In the genomic region with DNA sequence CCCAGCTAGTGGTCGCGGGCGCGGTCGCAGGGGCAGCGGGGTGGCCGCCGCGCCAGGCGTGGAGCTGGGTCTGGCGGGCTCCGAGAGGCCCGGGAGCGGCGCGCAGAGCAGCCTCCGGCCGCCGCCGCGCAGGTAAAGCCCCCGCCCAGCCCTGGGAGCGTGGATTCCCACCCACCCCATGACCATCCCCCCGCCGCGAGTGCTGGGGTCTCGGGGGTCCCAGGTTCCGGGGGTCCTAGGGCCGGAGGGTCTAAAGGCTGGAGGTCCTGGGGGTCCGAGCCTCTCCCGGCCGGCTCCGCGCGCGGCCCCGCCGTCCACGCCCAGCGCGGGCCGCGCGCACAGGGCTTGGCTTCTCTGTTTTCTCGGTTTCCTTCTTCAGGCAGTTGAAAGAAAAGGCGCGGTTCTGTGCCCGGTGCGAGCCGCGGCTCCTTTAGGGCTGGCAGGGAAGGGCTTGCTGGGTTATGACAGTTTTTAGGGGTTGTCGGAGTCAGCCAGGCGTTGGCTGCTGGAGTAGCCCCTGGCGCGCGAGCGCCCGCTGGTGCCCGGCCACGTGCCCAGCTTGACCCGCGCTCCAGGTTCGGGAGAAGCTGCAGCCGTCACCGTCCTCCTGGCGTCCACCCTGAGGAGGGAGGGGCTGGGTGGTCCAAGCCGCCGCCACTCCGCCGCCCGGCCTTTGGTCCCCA, we compare ENCODE assay signal across 8 cellular contexts. TPM values are rescaled to one million over a fixed set of nuclear protein-coding genes. Genes with fewer than 3 reads are reported as not detected.
DNase-seq lines count a peak whose midpoint lies in the region; ATAC-seq and TF ChIP-seq lines count a peak whose summit lies in the region.

No MANE protein-coding gene starts in this region.

- H3K36me3 ChIP-seq in SJSA1 (peaks cover 4% of the 10 kb centered on the region; the same call in 1 of the 2 replicates), lung (ENCODE audit: control insufficient read depth in 2 of 2, insufficient read depth in 2 of 2, low read length in 2 of 2) (peaks cover 0 to 2% of the 10 kb centered on the region in 2 donors)

- 1 to 2% methylated on average over 53 to 71 of the region's 71 CpGs for WGBS in lung, 2 donors

- peaks cover 38% of the 10 kb centered on the region for H3K4me1 Mint-ChIP-seq in dendritic cell treated with granulocyte-macrophage colony-stimulating factor and Interleukin-4, amounts not matched to agents 40 ng/mL and 50 ng/mL, for 4 days (ENCODE audit: low read depth)

- peaks cover 15% of the 10 kb centered on the region for H3K36me3 Mint-ChIP-seq in dendritic cell treated with granulocyte-macrophage colony-stimulating factor and Interleukin-4, amounts not matched to agents 40 ng/mL and 50 ng/mL, for 4 days (ENCODE audit: low read depth)

- H3K4me1 ChIP-seq in SJSA1 (replicated peaks) (peaks cover 10% of the 10 kb centered on the region), lung (ENCODE audit: control insufficient read depth in 2 of 2, insufficient read depth in 2 of 2, low read length in 2 of 2) (peaks cover 0 to 9% of the 10 kb centered on the region in 2 donors)

- H3K27ac Mint-ChIP-seq in dendritic cell treated with granulocyte-macrophage colony-stimulating factor and Interleukin-4, amounts not matched to agents 40 ng/mL and 50 ng/mL, for 4 days: peak overlapping the region; percentile 58

- ATAC-seq in HG02678 (IDR thresholded peaks at IDR 0.05; ENCODE audit: unreplicated experiment) (peak; percentile 38), lung (ENCODE audit: insufficient read depth, low FRiP score) (peak; percentile 30)

- peak; percentile 8 for DNase-seq in DMS153 (lab: John Stamatoyannopoulos, UW)
- DNase-seq in SJSA1 (ENCODE audit: low read depth in 1 of 2, low spot score in 2 of 2): peak in 1 of 2 experiments; percentile 45
- peak; percentile 51 for DNase-seq in lung (ENCODE audit: low spot score)
- DNase-seq in stimulated activated naive CD4-positive, alpha-beta T cell (lab: John Stamatoyannopoulos, UW): peak in 5 of 6 experiments; percentile 32 to 79 (median 56)
- no peak for DNase-seq in Ammon's horn (ENCODE audit: low spot score)
- DNase-seq in NCI-H446 (lab: John Stamatoyannopoulos, UW): no peak

- peak overlapping the region; percentile 81 for H3K4me3 Mint-ChIP-seq in dendritic cell treated with granulocyte-macrophage colony-stimulating factor and Interleukin-4, amounts not matched to agents 40 ng/mL and 50 ng/mL, for 4 days

- H3K27me3 ChIP-seq in SJSA1 (replicated peaks) (peaks cover 4% of the 10 kb centered on the region; the same call in 1 of the 2 replicates), lung (ENCODE audit: control insufficient read depth, insufficient read depth) (no peaks in the 10 kb centered on the region)

- H3K27ac ChIP-seq in SJSA1: no peak overlapping the region
- H3K27ac ChIP-seq in lung (ENCODE audit: low read depth in 1 of 2, low read length in 1 of 2): no peak overlapping the region

- no peak for TF ChIP-seq CTCF in lung (IDR thresholded peaks at IDR 0.05; ENCODE audit: control extremely low read depth, extremely low read depth)

- peaks cover 39% of the 10 kb centered on the region for H3K27me3 Mint-ChIP-seq in dendritic cell treated with granulocyte-macrophage colony-stimulating factor and Interleukin-4, amounts not matched to agents 40 ng/mL and 50 ng/mL, for 4 days

- H3K9me3 ChIP-seq in SJSA1 (replicated peaks) (peaks cover 6% of the 10 kb centered on the region), lung (ENCODE audit: control insufficient read depth in 2 of 2, insufficient read depth in 1 of 2, low read length in 1 of 2) (peaks cover 0 to 2% of the 10 kb centered on the region in 2 donors)

- H3K4me3 ChIP-seq in SJSA1 (peak overlapping the region; percentile 51), lung (peak overlapping the region; percentile 60)

- intact Hi-C loops in dendritic cell treated with granulocyte-macrophage colony-stimulating factor and Interleukin-4, amounts not matched to agents 40 ng/mL and 50 ng/mL, for 4 days (cut with micrococcal nuclease): loop anchor here (2.0 to 5.0 kb wide), 2 partner anchors 117 to 443 kb away; a partner anchor contains a TSS

- H3K9me3 Mint-ChIP-seq in dendritic cell treated with granulocyte-macrophage colony-stimulating factor and Interleukin-4, amounts not matched to agents 40 ng/mL and 50 ng/mL, for 4 days: no peaks in the 10 kb centered on the region

RNA-seq across cellular contexts. Expression of a gene that starts 0.4 kb away (rescaled TPM):
- total RNA-seq in SJSA1 (2014; rRNA removed; shearing (Covaris generic)): 1.6 and 3.0 TPM in 2 replicates
- total RNA-seq in lung: 1 to 10 TPM; 2.8 to 3.6 TPM
- 1 to 10 TPM; 1.4 to 2.0 TPM for polyA plus RNA-seq in lung

Comparison
In these comparisons a context has a peak if more than half of its experiments do, and no peak if none do; other contexts are left out.
1. DNase-seq: peak in DMS153 (single experiment), lung (single experiment) and stimulated activated naive CD4-positive, alpha-beta T cell (5 of 6); none in Ammon's horn (single experiment) and NCI-H446 (0 of 2).